Comparison of ENCODE assay signal across 1 cellular context in the genomic region with DNA sequence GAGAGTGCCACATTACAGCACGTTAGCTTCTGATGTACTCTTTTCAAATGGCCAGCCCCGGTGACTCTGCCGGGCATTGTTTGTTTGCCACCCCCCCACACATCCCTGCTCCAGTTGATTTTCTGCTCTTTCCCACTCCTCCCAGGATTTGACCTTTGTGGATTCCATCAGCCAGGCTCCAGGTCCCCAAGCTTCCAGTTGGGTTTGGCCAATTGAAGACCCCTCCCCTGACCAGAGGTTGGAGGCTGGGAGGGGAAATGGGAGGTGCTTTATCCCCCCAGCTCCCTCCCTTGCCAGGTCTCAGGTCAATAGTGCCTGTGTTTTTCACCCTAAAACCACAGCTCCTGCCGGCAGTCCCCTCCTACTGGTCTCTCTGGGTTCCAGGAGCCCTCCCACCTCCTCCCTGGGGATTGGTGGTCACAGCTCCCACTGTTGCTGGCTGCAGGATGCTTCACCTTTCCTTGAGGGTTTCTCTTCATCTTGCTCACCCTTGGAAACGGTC.
TF ChIP-seq lines count a peak whose summit lies in the region.

No MANE protein-coding gene starts in this region.

TF ChIP-seq in HepG2, 621 proteins besides CTCF, POLR2A, EP300 and RAD21 (continued from another document):
- TF ChIP-seq ZZZ3 (CRISPR knock-in tag; IDR thresholded peaks at IDR 0.05; ENCODE audit: borderline replicate concordance) (no peak), RFXAP (CRISPR knock-in tag; IDR thresholded peaks at IDR 0.05; ENCODE audit: borderline replicate concordance) (no peak), SOX5 (CRISPR knock-in tag; IDR thresholded peaks at IDR 0.05; ENCODE audit: borderline replicate concordance) (peak; percentile 23; the same call in 1 of the 2 replicates), ZNF644 (CRISPR knock-in tag; IDR thresholded peaks at IDR 0.05; ENCODE audit: low read depth) (0 out of 2 replicates have a peak, but pooled peaks have one; percentile 24), ETV5 (CRISPR knock-in tag; IDR thresholded peaks at IDR 0.05; ENCODE audit: borderline replicate concordance) (no peak), U2AF2 (IDR thresholded peaks at IDR 0.05; ENCODE audit: low read depth, low read length) (no peak), TAF15 (IDR thresholded peaks at IDR 0.05; ENCODE audit: low read depth, low read length, poor library complexity, severe bottlenecking) (no peak), BCL6 (CRISPR knock-in tag; IDR thresholded peaks at IDR 0.05) (peak; percentile 28; the same call in 1 of the 2 replicates), ZNF567 (CRISPR knock-in tag; IDR thresholded peaks at IDR 0.05; ENCODE audit: borderline replicate concordance) (no peak), EED (CRISPR knock-in tag; IDR thresholded peaks at IDR 0.05) (no peak), SP5 (CRISPR knock-in tag; IDR thresholded peaks at IDR 0.05; ENCODE audit: borderline replicate concordance, low read depth) (no peak), DPF2 (CRISPR knock-in tag; IDR thresholded peaks at IDR 0.05; ENCODE audit: borderline replicate concordance, low read depth) (no peak), NFE2 (CRISPR knock-in tag; IDR thresholded peaks at IDR 0.05) (no peak), ARNTL (CRISPR knock-in tag; IDR thresholded peaks at IDR 0.05) (0 out of 2 replicates have a peak, but pooled peaks have one; percentile 27), FOXA1 (IDR thresholded peaks at IDR 0.05) (no peak), FOXA1 (CRISPR knock-in tag; IDR thresholded peaks at IDR 0.05) (no peak), CAMTA2 (CRISPR knock-in tag; IDR thresholded peaks at IDR 0.05; ENCODE audit: borderline replicate concordance) (no peak)
- TF ChIP-seq, protein P1, sequence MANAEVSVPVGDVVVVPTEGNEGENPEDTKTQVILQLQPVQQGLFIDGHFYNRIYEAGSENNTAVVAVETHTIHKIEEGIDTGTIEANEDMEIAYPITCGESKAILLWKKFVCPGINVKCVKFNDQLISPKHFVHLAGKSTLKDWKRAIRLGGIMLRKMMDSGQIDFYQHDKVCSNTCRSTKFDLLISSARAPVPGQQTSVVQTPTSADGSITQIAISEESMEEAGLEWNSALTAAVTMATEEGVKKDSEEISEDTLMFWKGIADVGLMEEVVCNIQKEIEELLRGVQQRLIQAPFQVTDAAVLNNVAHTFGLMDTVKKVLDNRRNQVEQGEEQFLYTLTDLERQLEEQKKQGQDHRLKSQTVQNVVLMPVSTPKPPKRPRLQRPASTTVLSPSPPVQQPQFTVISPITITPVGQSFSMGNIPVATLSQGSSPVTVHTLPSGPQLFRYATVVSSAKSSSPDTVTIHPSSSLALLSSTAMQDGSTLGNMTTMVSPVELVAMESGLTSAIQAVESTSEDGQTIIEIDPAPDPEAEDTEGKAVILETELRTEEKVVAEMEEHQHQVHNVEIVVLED (CRISPR knock-in tag; IDR thresholded peaks at IDR 0.05; ENCODE audit: borderline replicate concordance) = no peak
- TF ChIP-seq, protein P2, sequence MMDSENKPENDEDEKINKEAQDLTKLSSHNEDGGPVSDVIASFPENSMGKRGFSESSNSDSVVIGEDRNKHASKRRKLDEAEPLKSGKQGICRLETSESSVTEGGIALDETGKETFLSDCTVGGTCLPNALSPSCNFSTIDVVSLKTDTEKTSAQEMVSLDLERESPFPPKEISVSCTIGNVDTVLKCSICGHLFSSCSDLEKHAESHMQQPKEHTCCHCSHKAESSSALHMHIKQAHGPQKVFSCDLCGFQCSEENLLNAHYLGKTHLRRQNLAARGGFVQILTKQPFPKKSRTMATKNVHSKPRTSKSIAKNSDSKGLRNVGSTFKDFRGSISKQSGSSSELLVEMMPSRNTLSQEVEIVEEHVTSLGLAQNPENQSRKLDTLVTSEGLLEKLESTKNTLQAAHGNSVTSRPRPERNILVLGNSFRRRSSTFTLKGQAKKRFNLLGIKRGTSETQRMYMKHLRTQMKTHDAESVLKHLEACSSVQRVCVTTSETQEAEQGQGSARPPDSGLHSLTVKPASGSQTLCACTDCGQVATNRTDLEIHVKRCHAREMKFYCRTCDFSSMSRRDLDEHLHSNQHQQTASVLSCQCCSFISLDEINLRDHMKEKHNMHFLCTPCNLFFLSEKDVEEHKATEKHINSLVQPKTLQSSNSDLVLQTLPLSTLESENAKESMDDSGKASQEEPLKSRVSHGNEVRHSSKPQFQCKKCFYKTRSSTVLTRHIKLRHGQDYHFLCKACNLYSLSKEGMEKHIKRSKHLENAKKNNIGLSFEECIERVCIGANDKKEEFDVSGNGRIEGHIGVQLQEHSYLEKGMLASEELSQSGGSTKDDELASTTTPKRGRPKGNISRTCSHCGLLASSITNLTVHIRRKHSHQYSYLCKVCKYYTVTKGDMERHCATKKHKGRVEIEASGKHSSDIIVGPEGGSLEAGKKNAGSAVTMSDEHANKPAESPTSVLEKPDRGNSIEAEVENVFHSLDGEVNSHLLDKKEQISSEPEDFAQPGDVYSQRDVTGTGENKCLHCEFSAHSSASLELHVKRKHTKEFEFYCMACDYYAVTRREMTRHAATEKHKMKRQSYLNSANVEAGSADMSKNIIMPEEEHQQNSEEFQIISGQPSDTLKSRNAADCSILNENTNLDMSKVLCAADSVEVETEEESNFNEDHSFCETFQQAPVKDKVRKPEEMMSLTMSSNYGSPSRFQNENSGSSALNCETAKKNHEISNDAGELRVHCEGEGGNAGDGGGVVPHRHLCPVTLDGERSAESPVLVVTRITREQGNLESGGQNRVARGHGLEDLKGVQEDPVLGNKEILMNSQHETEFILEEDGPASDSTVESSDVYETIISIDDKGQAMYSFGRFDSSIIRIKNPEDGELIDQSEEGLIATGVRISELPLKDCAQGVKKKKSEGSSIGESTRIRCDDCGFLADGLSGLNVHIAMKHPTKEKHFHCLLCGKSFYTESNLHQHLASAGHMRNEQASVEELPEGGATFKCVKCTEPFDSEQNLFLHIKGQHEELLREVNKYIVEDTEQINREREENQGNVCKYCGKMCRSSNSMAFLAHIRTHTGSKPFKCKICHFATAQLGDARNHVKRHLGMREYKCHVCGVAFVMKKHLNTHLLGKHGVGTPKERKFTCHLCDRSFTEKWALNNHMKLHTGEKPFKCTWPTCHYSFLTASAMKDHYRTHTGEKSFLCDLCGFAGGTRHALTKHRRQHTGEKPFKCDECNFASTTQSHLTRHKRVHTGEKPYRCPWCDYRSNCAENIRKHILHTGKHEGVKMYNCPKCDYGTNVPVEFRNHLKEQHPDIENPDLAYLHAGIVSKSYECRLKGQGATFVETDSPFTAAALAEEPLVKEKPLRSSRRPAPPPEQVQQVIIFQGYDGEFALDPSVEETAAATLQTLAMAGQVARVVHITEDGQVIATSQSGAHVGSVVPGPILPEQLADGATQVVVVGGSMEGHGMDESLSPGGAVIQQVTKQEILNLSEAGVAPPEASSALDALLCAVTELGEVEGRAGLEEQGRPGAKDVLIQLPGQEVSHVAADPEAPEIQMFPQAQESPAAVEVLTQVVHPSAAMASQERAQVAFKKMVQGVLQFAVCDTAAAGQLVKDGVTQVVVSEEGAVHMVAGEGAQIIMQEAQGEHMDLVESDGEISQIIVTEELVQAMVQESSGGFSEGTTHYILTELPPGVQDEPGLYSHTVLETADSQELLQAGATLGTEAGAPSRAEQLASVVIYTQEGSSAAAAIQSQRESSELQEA (CRISPR knock-in tag; IDR thresholded peaks at IDR 0.05; ENCODE audit: not compliant biosample characterization) = no peak
TF ChIP-seq in HepG2: peak in this region for 6.
